Comparison of ENCODE assay signal across 12 cellular contexts in the genomic region with DNA sequence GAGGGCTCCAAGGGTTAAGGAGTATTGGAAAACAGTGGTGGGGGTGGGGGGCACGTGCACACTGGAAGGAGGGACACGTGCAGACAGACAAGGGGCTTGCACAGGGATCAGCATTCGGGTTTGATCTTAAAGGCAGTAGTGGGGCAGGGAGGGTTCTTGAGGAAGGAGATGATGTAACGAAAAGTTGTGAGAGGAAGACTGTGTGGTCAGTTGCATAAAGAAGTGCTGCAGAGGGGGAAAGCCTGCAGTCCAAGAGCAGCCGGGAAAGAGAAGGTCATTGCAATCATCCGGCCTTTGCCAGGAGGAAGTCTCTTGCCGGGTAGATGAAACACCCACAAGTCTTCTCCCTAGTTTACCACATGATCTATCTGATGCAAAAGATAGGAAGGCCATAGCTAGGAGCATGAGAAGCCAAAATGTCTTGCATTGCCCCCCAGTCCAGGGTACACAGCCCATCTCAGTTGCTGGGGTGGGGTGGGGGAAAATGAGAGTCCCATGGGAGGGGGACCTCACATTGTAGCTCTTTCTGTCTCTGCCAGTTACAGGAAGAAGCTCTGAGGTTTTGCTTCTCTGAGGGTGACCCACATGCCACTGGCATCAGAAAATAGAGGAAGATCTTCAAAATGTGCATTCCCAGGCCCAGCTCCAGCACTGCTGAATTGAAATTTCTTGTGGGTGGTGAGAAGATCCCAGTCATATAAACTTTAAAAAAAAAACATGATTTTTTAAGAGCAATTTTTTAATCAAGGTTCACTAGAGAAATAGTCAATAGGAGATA.
DNase-seq lines count a peak whose midpoint lies in the region; ATAC-seq, FAIRE-seq and TF ChIP-seq lines count a peak whose summit lies in the region.
"Had no signal": no experiment of that assay in that cellular context is flagged by ENCODE, and none has a peak within 500 bp of the region (broad histone marks: within the 10 kb centered on the region; RNA-seq: fewer than 3 reads in every experiment).

No MANE protein-coding gene starts in this region.

- ATAC-seq in T-cell (replicated peaks in 1 of 4), result peak in 2 of 4 experiments; percentile 38 to 50
- ATAC-seq in heart right ventricle, result peak; percentile 32 to 82 (median 56)
- ATAC-seq in HG03108 (IDR thresholded peaks at IDR 0.05; ENCODE audit: unreplicated experiment), result no peak

- FAIRE-seq in GM19239 (lab: Jason Lieb, UNC), result no peak

- peaks cover 16 to 27% (median 24%) of the 10 kb centered on the region in 3 donors for H3K4me1 Mint-ChIP-seq in T-cell

- no peaks in the 10 kb centered on the region for H3K9me3 Mint-ChIP-seq in T-cell

- peaks cover 0 to 9% (median 0%) of the 10 kb centered on the region in 7 donors for H3K27me3 ChIP-seq in heart right ventricle
- H3K27me3 ChIP-seq in sigmoid colon, result no peaks in the 10 kb centered on the region
- H3K27me3 ChIP-seq: uterus had no signal

- H3K36me3 ChIP-seq in heart right ventricle (no peaks in the 10 kb centered on the region), sigmoid colon (no peaks in the 10 kb centered on the region)
- H3K36me3 ChIP-seq: uterus had no signal

- peak overlapping the region in 1 of 3 donors; percentile 2 for H3K4me3 Mint-ChIP-seq in T-cell

- H3K27ac Mint-ChIP-seq in T-cell, result peak overlapping the region; percentile 60 to 73

- H3K27ac ChIP-seq in heart right ventricle, result peak overlapping the region in 4 of 10 donors; percentile 15 to 78 (median 20)
- peak overlapping the region in 3 of 4 donors; percentile 20 to 51 (median 41) for H3K27ac ChIP-seq in sigmoid colon
- H3K27ac ChIP-seq: uterus had no signal

- H3K4me3 ChIP-seq in heart right ventricle, result no peak overlapping the region
- H3K4me3 ChIP-seq in sigmoid colon, result no peak overlapping the region
- H3K4me3 ChIP-seq: uterus had no signal

- WGBS in heart right ventricle, 2 donors, result 18 to 26% methylated on average over 7 of the region's 7 CpGs
- 36 to 70% methylated on average over 7 of the region's 7 CpGs for WGBS in sigmoid colon, 2 donors

- H3K4me1 ChIP-seq in heart right ventricle (peaks cover 0 to 76% (median 8%) of the 10 kb centered on the region in 9 donors), sigmoid colon (peaks cover 0 to 22% (median 19%) of the 10 kb centered on the region in 4 donors)
- H3K4me1 ChIP-seq: uterus had no signal

- no peak for TF ChIP-seq EP300 in sigmoid colon (IDR thresholded peaks at IDR 0.05)

- no peak for TF ChIP-seq POLR2A in sigmoid colon (IDR thresholded peaks at IDR 0.05)

- CTCF ChIA-PET in GM10248 (lab: Yijun Ruan, JAX), result no interaction called here
- CTCF ChIA-PET in T-cell (lab: Charles Lee), result no interaction called here

- no peaks in the 10 kb centered on the region for H3K36me3 Mint-ChIP-seq in T-cell

- intact Hi-C loops in heart right ventricle (cut with DNase I) (loop anchor here in 1 of 10 donors (5.0 kb wide), 1 partner anchor 331 kb away; the partner anchor contains the start of gene RHOU), sigmoid colon (cut with DNase I) (no loop called here)

- POLR2A ChIA-PET in GM10248 (lab: Yijun Ruan, JAX) (no interaction called here), T-cell (lab: Charles Lee) (no interaction called here)

- H3K9me3 ChIP-seq in heart right ventricle (no peaks in the 10 kb centered on the region), sigmoid colon (no peaks in the 10 kb centered on the region)
- H3K9me3 ChIP-seq: uterus had no signal

- DNase-seq in GM10248 (ENCODE audit: extremely low spot score) (peak; percentile 2), T-cell (peak in 1 of 34 experiments; percentile 23), heart right ventricle (peak in 1 of 2 donors; percentile 41), sigmoid colon (peak; percentile 70), NCI-H187 treated with DMSO at 0.1 percent for 48 hours (lab: John Stamatoyannopoulos, UW) (no peak), mesenteric fat pad (ENCODE audit: low spot score) (no peak), GM19239 (ENCODE audit: insufficient read length, low spot score) (no peak)
- DNase-seq: NCI-H226; stimulated activated CD4-positive, alpha-beta T cell treated with anti-CD3 and anti-CD28 coated beads, Interleukin-4, amount 100 ng/mL, for 1 hour; SW 1271; uterus had no signal

- no peaks in the 10 kb centered on the region for H3K27me3 Mint-ChIP-seq in T-cell

- TF ChIP-seq CTCF in GM10248 (IDR thresholded peaks at IDR 0.05; ENCODE audit: control extremely low read depth, extremely low read depth, low read depth, missing control alignments) (no peak), heart right ventricle (IDR thresholded peaks at IDR 0.05) (no peak), sigmoid colon (IDR thresholded peaks at IDR 0.05) (no peak)

Comparison
In these comparisons a context has a peak if more than half of its experiments do, and no peak if none do; other contexts are left out.
1. DNase-seq: peak in GM10248 (single experiment) and sigmoid colon (single experiment); none in NCI-H187 treated with DMSO at 0.1 percent for 48 hours (single experiment), mesenteric fat pad (single experiment) and GM19239 (single experiment).